ENCODE assay signal across 16 cellular contexts in the genomic region with DNA sequence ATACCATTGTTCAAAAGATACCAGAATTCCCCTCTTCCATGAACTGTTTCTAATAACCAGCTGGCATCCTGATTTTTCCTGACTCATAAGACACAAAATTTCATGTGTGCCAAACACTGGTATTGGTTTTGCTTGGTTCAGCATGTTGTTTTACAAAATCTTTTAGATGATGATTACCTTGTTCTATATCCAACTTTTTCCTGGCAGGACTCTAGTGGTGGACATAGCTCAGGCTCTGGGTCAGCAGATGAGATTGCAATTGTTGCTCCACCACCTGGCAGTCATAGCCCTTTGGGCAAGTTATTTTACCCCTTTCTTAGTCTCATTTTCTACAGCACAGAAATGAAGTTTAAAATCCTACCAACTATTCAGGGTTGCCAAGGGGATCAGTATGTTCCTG. TPM values are rescaled to one million over a fixed set of nuclear protein-coding genes. Genes with fewer than 3 reads are reported as not detected.
DNase-seq lines count a peak whose midpoint lies in the region; ATAC-seq and TF ChIP-seq lines count a peak whose summit lies in the region.
"Had no signal": no experiment of that assay in that cellular context is flagged by ENCODE, and none has a peak within 500 bp of the region (broad histone marks: within the 10 kb centered on the region; RNA-seq: fewer than 3 reads in every experiment).

No MANE protein-coding gene starts in this region.

- no peak for TF ChIP-seq CTCF in omental fat pad (IDR thresholded peaks at IDR 0.05)

- peaks cover 47% of the 10 kb centered on the region for H3K4me1 ChIP-seq in Karpas-422 (ENCODE audit: low read length)

- no peaks in the 10 kb centered on the region for H3K27me3 Mint-ChIP-seq in T-helper 1 cell treated with Interleukin-12 subunit alpha and Interleukin-12 subunit beta and Interleukin-4 antibody, amounts not matched to agents 30 μg/mL and 1 μg/mL, for 36 hours (ENCODE audit: low read depth)

- peaks cover 50% of the 10 kb centered on the region for H3K79me2 ChIP-seq in Karpas-422 (ENCODE audit: low read length)

- no peak overlapping the region for H3K9ac ChIP-seq in Karpas-422 (ENCODE audit: low read length)

- no peaks in the 10 kb centered on the region for H3K9me3 ChIP-seq in Karpas-422 (ENCODE audit: low read length)

- no peak overlapping the region for H2AFZ ChIP-seq in Karpas-422 (ENCODE audit: low read length)

- peak overlapping the region; percentile 8 for H3K4me2 ChIP-seq in Karpas-422 (ENCODE audit: low read depth, low read length, poor library complexity, severe bottlenecking)

- peak overlapping the region; percentile 22 for H3K4me3 Mint-ChIP-seq in T-helper 1 cell treated with Interleukin-12 subunit alpha and Interleukin-12 subunit beta and Interleukin-4 antibody, amounts not matched to agents 30 μg/mL and 1 μg/mL, for 36 hours
- H3K4me3 Mint-ChIP-seq: mesothelial cell of epicardium had no signal

- H3K36me3 Mint-ChIP-seq in T-helper 1 cell treated with Interleukin-12 subunit alpha and Interleukin-12 subunit beta and Interleukin-4 antibody, amounts not matched to agents 30 μg/mL and 1 μg/mL, for 36 hours (ENCODE audit: low read depth) = peaks cover 73% of the 10 kb centered on the region

- no peak overlapping the region for H3K4me3 ChIP-seq in Karpas-422 (ENCODE audit: low read length)

- H3K27ac ChIP-seq in Karpas-422 (ENCODE audit: low read length) = no peak overlapping the region

- H3K9me2 ChIP-seq in Karpas-422 (replicated peaks; ENCODE audit: insufficient read depth, low read length) = no peaks in the 10 kb centered on the region

- H3K36me3 ChIP-seq in Karpas-422 (ENCODE audit: insufficient read depth, low read length) = peaks cover 72% of the 10 kb centered on the region

- H4K20me1 ChIP-seq in Karpas-422 (ENCODE audit: insufficient read depth, low read depth, low read length) = 0 out of 2 replicates have a peak, but pooled peaks cover 5% of the 10 kb centered on the region

- H3K27ac Mint-ChIP-seq in T-helper 1 cell treated with Interleukin-12 subunit alpha and Interleukin-12 subunit beta and Interleukin-4 antibody, amounts not matched to agents 30 μg/mL and 1 μg/mL, for 36 hours = no peak overlapping the region

- H3K4me1 Mint-ChIP-seq in T-helper 1 cell treated with Interleukin-12 subunit alpha and Interleukin-12 subunit beta and Interleukin-4 antibody, amounts not matched to agents 30 μg/mL and 1 μg/mL, for 36 hours (ENCODE audit: low read depth) = peaks cover 65% of the 10 kb centered on the region

- H3K27me3 ChIP-seq in Karpas-422 (ENCODE audit: low read length) = no peaks in the 10 kb centered on the region

- H3K9me3 Mint-ChIP-seq in T-helper 1 cell treated with Interleukin-12 subunit alpha and Interleukin-12 subunit beta and Interleukin-4 antibody, amounts not matched to agents 30 μg/mL and 1 μg/mL, for 36 hours = no peaks in the 10 kb centered on the region
- H3K9me3 Mint-ChIP-seq: mesothelial cell of epicardium had no signal

- DNase-seq in T-helper 1 cell = no peak
- no peak for DNase-seq in Karpas-422
- DNase-seq in ecto neural progenitor cell (ENCODE audit: low spot score) = peak; percentile 7
- DNase-seq in omental fat pad (ENCODE audit: low spot score) = no peak
- DNase-seq in stimulated activated CD4-positive, alpha-beta T cell treated with anti-CD3 and anti-CD28 coated beads, Interleukin-2, amount 100 ng/mL, for 48 hours = no peak
- DNase-seq in SIG-M5 (lab: John Stamatoyannopoulos, UW) = no peak
- DNase-seq: 8988T; DMS79; effector memory CD4-positive, alpha-beta T cell; NCI-H1930; NK-92 treated with Interleukin-12 subunit alpha and Interleukin-12 subunit beta, amount 100 ng/mL, for 24 hours; right cardiac atrium had no signal

- peak; percentile 79 for ATAC-seq in omental fat pad (ENCODE audit: low FRiP score)
- no peak for ATAC-seq in HG03045 (IDR thresholded peaks at IDR 0.05; ENCODE audit: unreplicated experiment)

RNA-seq across cellular contexts. Expression of gene TRIM38, which starts 6.2 kb away (rescaled TPM):
- total RNA-seq in Karpas-422 (2014; rRNA removed; shearing (Covaris generic); ENCODE audit: low replicate concordance) = 17.0 and 19.3 TPM in 2 replicates
- 10 to 100 TPM in 3 of 4 donors, 1 to 10 TPM in 1; 7.8 to 21.6 (median 11.7) TPM for total RNA-seq in omental fat pad

RNA-seq across cellular contexts. Expression of gene SLC17A2, which starts 38.3 kb away (rescaled TPM):
- total RNA-seq in Karpas-422 (2014; rRNA removed; shearing (Covaris generic); ENCODE audit: low replicate concordance) = not detected in 2 replicates
- not detected for total RNA-seq in omental fat pad
- total RNA-seq: mesothelial cell of epicardium, right cardiac atrium, SK-MEL-5 had no signal
